33 cellular contexts compared by ENCODE assay signal in genomic region chr1:150479370-150479769, GRCh38. TPM values are rescaled to one million over a fixed set of nuclear protein-coding genes. Genes with fewer than 3 reads are reported as not detected.
"Had no signal": no experiment of that assay in that cellular context is flagged by ENCODE, and none has a peak within 500 bp of the region (broad histone marks: within the 10 kb centered on the region; RNA-seq: fewer than 3 reads in every experiment).

No MANE protein-coding gene starts in this region.

- H3K36me3 ChIP-seq: gastroesophageal sphincter, left ventricle myocardium inferior, lower lobe of right lung, neutrophil, pancreas, transverse colon, upper lobe of right lung, uterus had no signal

- H3K4me1 ChIP-seq: pancreas, uterus had no signal

- H3K27me3 Mint-ChIP-seq: effector memory CD8-positive, alpha-beta T cell; stimulated activated naive CD8-positive, alpha-beta T cell treated with anti-CD3 and anti-CD28 coated beads, Interleukin-15, amount 100 ng/mL, for 72 hours had no signal

- H3K27ac ChIP-seq: foreskin keratinocyte, gastroesophageal sphincter, heart left ventricle, hepatocyte, left ventricle myocardium inferior, lower lobe of right lung, neutrophil, pancreas, suprapubic skin, transverse colon, upper lobe of right lung, uterus had no signal

- H3K27me3 ChIP-seq: foreskin keratinocyte, gastroesophageal sphincter, heart left ventricle, hepatocyte, pancreas, suprapubic skin, transverse colon, upper lobe of right lung, uterus had no signal

- H3K9me3 ChIP-seq: gastroesophageal sphincter, heart left ventricle, left ventricle myocardium inferior, lower lobe of right lung, neutrophil, pancreas, suprapubic skin, transverse colon, upper lobe of right lung, uterus had no signal

- DNase-seq: cortex of kidney; effector memory CD8-positive, alpha-beta T cell; foreskin keratinocyte; heart left ventricle; left cardiac atrium; left ventricle myocardium inferior; lower lobe of right lung; natural killer cell; pancreas; stimulated activated CD4-positive, alpha-beta T cell treated with anti-CD3 and anti-CD28 coated beads, Interleukin-12 subunit alpha, Interleukin-12 subunit beta, amount 100 ng/mL, for 4 hours; stimulated activated CD4-positive, alpha-beta T cell treated with anti-CD3 and anti-CD28 coated beads, Interleukin-1b, Interleukin-23, amount 100 ng/mL, for 48 hours; stimulated activated CD4-positive, alpha-beta T cell treated with anti-CD3 and anti-CD28 coated beads, Interleukin-4, amount 100 ng/mL, for 1 hour; stimulated activated CD8-positive, alpha-beta memory T cell treated with anti-CD3 and anti-CD28 coated beads, Interleukin-4, amount 100 ng/mL, for 48 hours; stimulated activated naive CD4-positive, alpha-beta T cell; stimulated activated naive CD8-positive, alpha-beta T cell treated with anti-CD3 and anti-CD28 coated beads, Interleukin-15, amount 100 ng/mL, for 72 hours; transverse colon; upper lobe of right lung; uterus had no signal

- H3K27ac Mint-ChIP-seq: natural killer cell had no signal

- H3K4me3 ChIP-seq: gastroesophageal sphincter, heart left ventricle, hepatocyte, left ventricle myocardium inferior, lower lobe of right lung, pancreas, smooth muscle cell, suprapubic skin, transverse colon, upper lobe of right lung, uterus had no signal

- H3K36me3 Mint-ChIP-seq: natural killer cell had no signal

- H3K9me3 Mint-ChIP-seq: effector memory CD8-positive, alpha-beta T cell; natural killer cell; neural crest cell; stimulated activated naive CD8-positive, alpha-beta T cell treated with anti-CD3 and anti-CD28 coated beads, Interleukin-15, amount 100 ng/mL, for 72 hours had no signal

- ATAC-seq: effector memory CD8-positive, alpha-beta T cell; esophagus mucosa; foreskin keratinocyte; gastroesophageal sphincter; heart left ventricle; left cardiac atrium; lower lobe of right lung; natural killer cell; pancreas; stimulated activated naive CD8-positive, alpha-beta T cell treated with anti-CD3 and anti-CD28 coated beads, Interleukin-15, amount 100 ng/mL, for 72 hours; upper lobe of right lung had no signal

- H3K4me3 Mint-ChIP-seq: effector memory CD8-positive, alpha-beta T cell; natural killer cell; stimulated activated naive CD8-positive, alpha-beta T cell treated with anti-CD3 and anti-CD28 coated beads, Interleukin-15, amount 100 ng/mL, for 72 hours had no signal

RNA-seq across cellular contexts. Expression of gene FALEC, which starts 36.2 kb away (rescaled TPM):
- total RNA-seq: dermis microvascular lymphatic vessel endothelial cell, foreskin keratinocyte, gastroesophageal sphincter, hepatocyte, kidney epithelial cell, left cardiac atrium, lower lobe of right lung, mesenteric fat pad, myocyte, natural killer cell, omental fat pad, pancreas, posterior vena cava, sciatic nerve, smooth muscle cell, suprapubic skin, transverse colon had no signal
- polyA plus RNA-seq: fibroblast of lung, pancreas had no signal
